ENCODE assay signal across 20 cellular contexts in the genomic region with DNA sequence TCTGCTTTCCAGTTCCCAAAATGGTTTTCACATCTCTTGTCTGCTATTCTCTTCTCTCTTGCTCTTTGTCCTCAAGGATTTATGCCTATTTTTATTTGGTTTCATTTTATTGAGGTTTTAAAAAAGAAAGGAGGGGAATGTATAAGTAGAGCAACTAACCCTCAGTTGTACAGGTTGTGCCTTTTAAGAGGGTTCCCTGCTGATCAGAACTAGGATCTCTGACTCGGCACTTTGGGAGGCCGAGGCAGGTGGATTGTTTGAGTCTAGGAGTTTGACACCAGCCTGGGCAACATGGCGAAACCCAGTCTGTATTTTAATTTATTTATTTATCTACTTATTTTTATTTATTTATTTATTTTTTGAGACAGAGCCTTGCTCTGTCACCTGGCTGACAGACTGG.
DNase-seq lines count a peak whose midpoint lies in the region; ATAC-seq lines count a peak whose summit lies in the region.
"Had no signal": no experiment of that assay in that cellular context is flagged by ENCODE, and none has a peak within 500 bp of the region (broad histone marks: within the 10 kb centered on the region; RNA-seq: fewer than 3 reads in every experiment).

No MANE protein-coding gene starts in this region.

- intact Hi-C loops in activated naive CD4-positive, alpha-beta T cell treated with anti-CD3 and anti-CD28 coated beads for 36 hours (cut with micrococcal nuclease), result loop anchor here (1.0 to 2.0 kb wide), 2 partner anchors 10 to 13 kb away; no protein-coding TSS in a partner anchor

- H3K4me3 Mint-ChIP-seq in activated naive CD4-positive, alpha-beta T cell treated with anti-CD3 and anti-CD28 coated beads for 36 hours, result peak overlapping the region; percentile 68
- peak overlapping the region; percentile 86 for H3K4me3 Mint-ChIP-seq in T-helper 17 cell
- H3K4me3 Mint-ChIP-seq in activated naive CD8-positive, alpha-beta T cell treated with anti-CD3 and anti-CD28 coated beads for 36 hours, result peak overlapping the region; percentile 57
- peak overlapping the region; percentile 48 to 72 for H3K4me3 Mint-ChIP-seq in stimulated activated naive CD8-positive, alpha-beta T cell treated with anti-CD3 and anti-CD28 coated beads, Interleukin-15, amount 100 ng/mL, for 72 hours
- H3K4me3 Mint-ChIP-seq: mesothelial cell of epicardium, natural killer cell had no signal

- CTCF ChIA-PET in activated naive CD4-positive, alpha-beta T cell treated with anti-CD3 and anti-CD28 coated beads for 36 hours (lab: Charles Lee), result interaction anchor here (1.4 kb wide), 1 partner anchor 69 kb away, joined by 4 read pairs; no protein-coding TSS in a partner anchor

- DNase-seq in activated naive CD4-positive, alpha-beta T cell treated with anti-CD3 and anti-CD28 coated beads for 36 hours, result peak; percentile 26
- no peak for DNase-seq in activated naive CD4-positive, alpha-beta T cell (lab: John Stamatoyannopoulos, UW)
- DNase-seq in T-helper 17 cell (no peak), HPDE6-E6E7 (ENCODE audit: extremely low spot score) (no peak)
- no peak for DNase-seq in activated naive CD8-positive, alpha-beta T cell treated with anti-CD3 and anti-CD28 coated beads for 36 hours
- no peak for DNase-seq in stimulated activated naive CD8-positive, alpha-beta T cell treated with anti-CD3 and anti-CD28 coated beads, Interleukin-15, amount 100 ng/mL, for 72 hours
- DNase-seq in activated CD4-positive, CD25-positive, alpha-beta regulatory T cell (lab: John Stamatoyannopoulos, UW), result no peak
- DNase-seq: activated CD4-positive, alpha-beta T cell treated with anti-CD3 and anti-CD28 coated beads, Interleukin-2, amount 50 U/mL, for 4 hours; C1 segment of cervical spinal cord; EL; left ventricle myocardium inferior; natural killer cell; NCI-H1048; NCI-H187; NCI-H526 treated with DMSO at 0.1 percent for 48 hours; retina; SJCRH30; uterus had no signal

- H3K9me3 ChIP-seq in T-helper 17 cell (ENCODE audit: control insufficient read depth, low read length, poor library complexity, severe bottlenecking), result no peaks in the 10 kb centered on the region

- no peaks in the 10 kb centered on the region for H3K27me3 Mint-ChIP-seq in activated naive CD4-positive, alpha-beta T cell treated with anti-CD3 and anti-CD28 coated beads for 36 hours (ENCODE audit: low read depth)
- H3K27me3 Mint-ChIP-seq in T-helper 17 cell, result no peaks in the 10 kb centered on the region
- no peaks in the 10 kb centered on the region for H3K27me3 Mint-ChIP-seq in activated naive CD8-positive, alpha-beta T cell treated with anti-CD3 and anti-CD28 coated beads for 36 hours
- H3K27me3 Mint-ChIP-seq in stimulated activated naive CD8-positive, alpha-beta T cell treated with anti-CD3 and anti-CD28 coated beads, Interleukin-15, amount 100 ng/mL, for 72 hours, result no peaks in the 10 kb centered on the region

- H3K27ac Mint-ChIP-seq in activated naive CD4-positive, alpha-beta T cell treated with anti-CD3 and anti-CD28 coated beads for 36 hours, result peak overlapping the region; percentile 90
- H3K27ac Mint-ChIP-seq in T-helper 17 cell, result peak overlapping the region; percentile 95
- peak overlapping the region; percentile 84 for H3K27ac Mint-ChIP-seq in activated naive CD8-positive, alpha-beta T cell treated with anti-CD3 and anti-CD28 coated beads for 36 hours
- peak overlapping the region; percentile 67 to 79 for H3K27ac Mint-ChIP-seq in stimulated activated naive CD8-positive, alpha-beta T cell treated with anti-CD3 and anti-CD28 coated beads, Interleukin-15, amount 100 ng/mL, for 72 hours
- H3K27ac Mint-ChIP-seq: mesothelial cell of epicardium had no signal

- ATAC-seq in T-helper 17 cell, result peak; percentile 55
- no peak for ATAC-seq in stimulated activated naive CD8-positive, alpha-beta T cell treated with anti-CD3 and anti-CD28 coated beads, Interleukin-15, amount 100 ng/mL, for 72 hours
- ATAC-seq: gastroesophageal sphincter, natural killer cell had no signal

- peaks cover 11% of the 10 kb centered on the region for H3K9me3 Mint-ChIP-seq in activated naive CD4-positive, alpha-beta T cell treated with anti-CD3 and anti-CD28 coated beads for 36 hours
- peaks cover 19% of the 10 kb centered on the region for H3K9me3 Mint-ChIP-seq in activated naive CD8-positive, alpha-beta T cell treated with anti-CD3 and anti-CD28 coated beads for 36 hours
- H3K9me3 Mint-ChIP-seq in stimulated activated naive CD8-positive, alpha-beta T cell treated with anti-CD3 and anti-CD28 coated beads, Interleukin-15, amount 100 ng/mL, for 72 hours, result peaks cover 0 to 10% of the 10 kb centered on the region in 2 donors

- H3K4me1 Mint-ChIP-seq in activated naive CD4-positive, alpha-beta T cell treated with anti-CD3 and anti-CD28 coated beads for 36 hours (ENCODE audit: low read depth), result peaks cover 57% of the 10 kb centered on the region
- H3K4me1 Mint-ChIP-seq in T-helper 17 cell, result peaks cover 35% of the 10 kb centered on the region
- peaks cover 49% of the 10 kb centered on the region for H3K4me1 Mint-ChIP-seq in activated naive CD8-positive, alpha-beta T cell treated with anti-CD3 and anti-CD28 coated beads for 36 hours
- H3K4me1 Mint-ChIP-seq in stimulated activated naive CD8-positive, alpha-beta T cell treated with anti-CD3 and anti-CD28 coated beads, Interleukin-15, amount 100 ng/mL, for 72 hours, result peaks cover 61% of the 10 kb centered on the region

- H3K36me3 Mint-ChIP-seq in activated naive CD4-positive, alpha-beta T cell treated with anti-CD3 and anti-CD28 coated beads for 36 hours (ENCODE audit: low read depth), result peaks cover 2% of the 10 kb centered on the region
- H3K36me3 Mint-ChIP-seq in T-helper 17 cell (ENCODE audit: low read depth), result no peaks in the 10 kb centered on the region
- peaks cover 30% of the 10 kb centered on the region for H3K36me3 Mint-ChIP-seq in activated naive CD8-positive, alpha-beta T cell treated with anti-CD3 and anti-CD28 coated beads for 36 hours
- H3K36me3 Mint-ChIP-seq: natural killer cell had no signal
